ENCODE assay signal across 10 cellular contexts in the genomic region with DNA sequence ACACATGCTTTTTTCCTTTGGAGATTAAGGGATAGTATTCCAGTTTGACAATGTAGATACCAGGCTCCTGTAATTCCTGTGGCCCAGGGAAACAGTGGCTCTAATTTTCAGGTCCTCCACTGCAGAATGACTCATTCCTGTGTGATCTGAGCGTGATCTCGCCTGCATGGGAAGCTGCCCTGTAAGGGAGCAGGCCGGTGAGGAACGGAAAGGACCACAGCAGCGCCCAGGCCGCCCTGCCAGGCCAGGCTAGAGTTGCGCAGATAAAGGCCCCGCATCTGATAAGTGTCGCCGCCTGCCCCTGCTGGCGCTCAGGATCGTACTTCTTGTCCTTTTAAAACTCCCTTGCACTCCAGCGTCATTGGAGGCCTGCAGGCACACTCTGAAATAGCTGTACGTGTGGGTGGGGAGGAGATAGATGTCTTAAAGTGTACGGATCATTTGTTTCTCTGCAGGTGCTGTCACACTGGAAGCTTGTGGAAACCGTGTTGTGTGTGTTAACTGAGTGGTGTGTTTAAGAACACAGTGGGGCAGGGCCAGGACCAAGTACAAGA.
DNase-seq lines count a peak whose midpoint lies in the region; ATAC-seq, FAIRE-seq and TF ChIP-seq lines count a peak whose summit lies in the region.
"Had no signal": no experiment of that assay in that cellular context is flagged by ENCODE, and none has a peak within 500 bp of the region (broad histone marks: within the 10 kb centered on the region; RNA-seq: fewer than 3 reads in every experiment).

No MANE protein-coding gene starts in this region.

- peaks cover 31% of the 10 kb centered on the region for H3K4me1 Mint-ChIP-seq in CD8-positive, alpha-beta T cell (ENCODE audit: low read depth)

- H3K27me3 Mint-ChIP-seq in CD8-positive, alpha-beta T cell (ENCODE audit: low read depth): no peaks in the 10 kb centered on the region
- H3K27me3 Mint-ChIP-seq: activated CD4-positive, alpha-beta memory T cell treated with anti-CD3 and anti-CD28 coated beads for 36 hours; stimulated activated memory B cell treated with anti-CD40 and anti-IgM and Interleukin-4, amounts not matched to agents 10 μg/mL and 1 μg/mL and 100 μg/mL, for 72 hours had no signal

- H3K9me3 Mint-ChIP-seq in CD8-positive, alpha-beta T cell: no peaks in the 10 kb centered on the region
- H3K9me3 Mint-ChIP-seq: activated CD4-positive, alpha-beta memory T cell treated with anti-CD3 and anti-CD28 coated beads for 36 hours; stimulated activated memory B cell treated with anti-CD40 and anti-IgM and Interleukin-4, amounts not matched to agents 10 μg/mL and 1 μg/mL and 100 μg/mL, for 72 hours had no signal

- no peak overlapping the region for H3K9ac ChIP-seq in HepG2 (ENCODE audit: insufficient read depth, low read depth, low read length)

- TF ChIP-seq POLR2A in HepG2 (IDR thresholded peaks at IDR 0.05; ENCODE audit: insufficient read depth in 1 of 2, low read depth in 2 of 2, low read length in 2 of 2) (no peak), spleen (IDR thresholded peaks at IDR 0.05) (no peak)

- ATAC-seq in HepG2: no peak
- no peak for ATAC-seq in CD8-positive, alpha-beta T cell
- ATAC-seq: stimulated activated memory B cell treated with anti-CD40 and anti-IgM and Interleukin-4, amounts not matched to agents 10 μg/mL and 1 μg/mL and 100 μg/mL, for 72 hours had no signal

- TF ChIP-seq RAD21 in HepG2 (CRISPR knock-in tag; IDR thresholded peaks at IDR 0.05): no peak

- TF ChIP-seq EP300 in HepG2 (IDR thresholded peaks at IDR 0.05; ENCODE audit: low read depth in 2 of 2, low read length in 2 of 2) (no peak), HepG2 (CRISPR knock-in tag; IDR thresholded peaks at IDR 0.05; ENCODE audit: borderline replicate concordance) (no peak)

- H3K79me2 ChIP-seq in HepG2 (ENCODE audit: insufficient read depth, low read length): peaks cover 41% of the 10 kb centered on the region

- H3K27me3 ChIP-seq in HepG2 (ENCODE audit: control insufficient read depth in 1 of 2, insufficient read depth in 2 of 2, low read length in 2 of 2) (no peaks in the 10 kb centered on the region), thymus (ENCODE audit: control insufficient read depth, insufficient read depth) (no peaks in the 10 kb centered on the region), WERI-Rb-1 (ENCODE audit: insufficient read depth, low read depth, severe bottlenecking) (no peaks in the 10 kb centered on the region), spleen (replicated peaks in 1 of 7) (no peaks in the 10 kb centered on the region)
- H3K27me3 ChIP-seq in CD8-positive, alpha-beta T cell (ENCODE audit: insufficient read depth, low read length): no peaks in the 10 kb centered on the region

- H3K4me3 ChIP-seq in choroid plexus epithelial cell (ENCODE audit: low read depth, low read length) (no peak overlapping the region), HepG2 (replicated peaks in 1 of 3; ENCODE audit: insufficient read depth in 1 of 3, low read depth in 2 of 3, low read length in 3 of 3) (no peak overlapping the region), thymus (ENCODE audit: low read length) (no peak overlapping the region), WERI-Rb-1 (ENCODE audit: low read depth, low read length) (no peak overlapping the region), spleen (no peak overlapping the region)
- no peak overlapping the region for H3K4me3 ChIP-seq in CD8-positive, alpha-beta T cell (ENCODE audit: low read depth, low read length)

- no peak overlapping the region for H3K4me2 ChIP-seq in HepG2 (ENCODE audit: low read depth, low read length)

- FAIRE-seq in HepG2 (lab: Jason Lieb, UNC): no peak

- no peak overlapping the region for H2AFZ ChIP-seq in HepG2 (ENCODE audit: low read length)

- CTCF ChIA-PET in HepG2 (lab: Yijun Ruan, JAX; ENCODE audit: low intra/inter-chr PET ratio, low total read pairs): no interaction called here
- CTCF ChIA-PET in CD8-positive, alpha-beta T cell (lab: Charles Lee): interaction anchor here (2.4 kb wide), 1 partner anchor 16 kb away, joined by 11 read pairs; no protein-coding TSS in a partner anchor

- BruUV-seq in HepG2 (replicated peaks; lab: Mats Ljungman, UMichigan): no TSS peak

- H3K36me3 Mint-ChIP-seq in CD8-positive, alpha-beta T cell: peaks cover 44% of the 10 kb centered on the region

- intact Hi-C loops in HepG2 (cut with micrococcal nuclease; ENCODE audit: unreplicated experiment) (no loop called here), spleen (cut with DNase I; ENCODE audit: low total_unique reads) (no loop called here)
- intact Hi-C loops in CD8-positive, alpha-beta T cell (cut with DNase I, micrococcal nuclease): no loop called here

- DNase-seq in MV-4-11 (lab: John Stamatoyannopoulos, UW) (peak; percentile 35), choroid plexus epithelial cell (ENCODE audit: low read depth) (peak; percentile 91), HepG2 (ENCODE audit: low spot score) (peak; percentile 40), WERI-Rb-1 (no peak), SKM-1 treated with dmso at 0.1 percent for 144 hours (lab: John Stamatoyannopoulos, UW; ENCODE audit: unreplicated experiment) (no peak), spleen (no peak)
- DNase-seq in CD8-positive, alpha-beta T cell: no peak
- DNase-seq: activated CD4-positive, alpha-beta memory T cell treated with anti-CD3 and anti-CD28 coated beads for 36 hours had no signal

- H3K27ac ChIP-seq in HepG2 (ENCODE audit: extremely low read length, insufficient read depth, low read length): peak overlapping the region; percentile 15
- H3K27ac ChIP-seq in thymus (ENCODE audit: low read depth): peak overlapping the region; percentile 39
- H3K27ac ChIP-seq in WERI-Rb-1: no peak overlapping the region; the same call in 1 of the 2 replicates
- H3K27ac ChIP-seq in spleen: no peak overlapping the region
- H3K27ac ChIP-seq in CD8-positive, alpha-beta T cell (ENCODE audit: low read depth, low read length): no peak overlapping the region

- 95% methylated on average over 16 of the region's 16 CpGs for WGBS in HepG2 (ENCODE audit: low lambda C conversion rate)
- WGBS in thymus: 98% methylated on average over 16 of the region's 16 CpGs
- WGBS in spleen, 5 donors: 90 to 96% (median 93%) methylated on average over 11 to 16 of the region's 16 CpGs

- H3K9me3 ChIP-seq in HepG2 (ENCODE audit: low read length) (no peaks in the 10 kb centered on the region), thymus (ENCODE audit: control insufficient read depth) (peaks cover 1% of the 10 kb centered on the region), WERI-Rb-1 (ENCODE audit: severe bottlenecking) (no peaks in the 10 kb centered on the region), spleen (no peaks in the 10 kb centered on the region)
- H3K9me3 ChIP-seq in CD8-positive, alpha-beta T cell (ENCODE audit: low read length): no peaks in the 10 kb centered on the region

- H3K36me3 ChIP-seq in HepG2 (replicated peaks in 1 of 2; ENCODE audit: control insufficient read depth in 1 of 2, insufficient read depth in 2 of 2, low read length in 2 of 2) (peaks cover 43 to 78% of the 10 kb centered on the region in 2 experiments), thymus (ENCODE audit: control insufficient read depth, insufficient read depth) (peaks cover 21% of the 10 kb centered on the region), WERI-Rb-1 (peaks cover 7% of the 10 kb centered on the region), spleen (peaks cover 0 to 74% (median 8%) of the 10 kb centered on the region in 6 donors)
- no peaks in the 10 kb centered on the region for H3K36me3 ChIP-seq in CD8-positive, alpha-beta T cell (ENCODE audit: insufficient read depth, low read length)

- H3K4me3 Mint-ChIP-seq in CD8-positive, alpha-beta T cell: no peak overlapping the region
- H3K4me3 Mint-ChIP-seq: activated CD4-positive, alpha-beta memory T cell treated with anti-CD3 and anti-CD28 coated beads for 36 hours; stimulated activated memory B cell treated with anti-CD40 and anti-IgM and Interleukin-4, amounts not matched to agents 10 μg/mL and 1 μg/mL and 100 μg/mL, for 72 hours had no signal

- H3K27ac Mint-ChIP-seq in CD8-positive, alpha-beta T cell: no peak overlapping the region
- H3K27ac Mint-ChIP-seq: activated CD4-positive, alpha-beta memory T cell treated with anti-CD3 and anti-CD28 coated beads for 36 hours; stimulated activated memory B cell treated with anti-CD40 and anti-IgM and Interleukin-4, amounts not matched to agents 10 μg/mL and 1 μg/mL and 100 μg/mL, for 72 hours had no signal

- in situ Hi-C loops in HepG2 (cut with HindIII; ENCODE audit: extremely low pct_ligation_motif_present, low pct_unique_long_range_greater_than_20kb): no loop called here

- TF ChIP-seq CTCF in choroid plexus epithelial cell (conservative IDR thresholded peaks at IDR 0.05; ENCODE audit: low read depth, low read length) (no peak), HepG2 (CRISPR knock-in tag; IDR thresholded peaks at IDR 0.05) (no peak), WERI-Rb-1 (IDR thresholded peaks at IDR 0.05; ENCODE audit: low read depth, low read length) (no peak), spleen (IDR thresholded peaks at IDR 0.05 in 8 of 11, conservative IDR thresholded peaks at IDR 0.05 in 3 of 11) (no peak)
- no peak for TF ChIP-seq CTCF in CD8-positive, alpha-beta T cell (IDR thresholded peaks at IDR 0.05)

- H3K4me1 ChIP-seq in HepG2 (ENCODE audit: insufficient read depth, low read length) (peaks cover 96% of the 10 kb centered on the region), thymus (ENCODE audit: control insufficient read depth, insufficient read depth, low read length) (peaks cover 16% of the 10 kb centered on the region), spleen (peaks cover 0 to 24% (median 7%) of the 10 kb centered on the region in 6 donors)
- H3K4me1 ChIP-seq in CD8-positive, alpha-beta T cell (ENCODE audit: insufficient read depth, low read length): peaks cover 26% of the 10 kb centered on the region

- POLR2A ChIA-PET in HepG2 (lab: Yijun Ruan, JAX): interaction anchor here (0.7 to 4.0 kb wide), 5 partner anchors 13 to 57 kb away, joined by 3 to 65 read pairs (median 7); no protein-coding TSS in a partner anchor
- POLR2A ChIA-PET in CD8-positive, alpha-beta T cell (lab: Charles Lee): no interaction called here

- H4K20me1 ChIP-seq in HepG2 (ENCODE audit: insufficient read depth, low read length): no peaks in the 10 kb centered on the region

Comparison
In these comparisons a context has a peak if more than half of its experiments do, and no peak if none do; other contexts are left out.
1. DNase-seq: peak in MV-4-11 (single experiment), choroid plexus epithelial cell (single experiment) and HepG2 (single experiment); none in WERI-Rb-1 (single experiment), SKM-1 treated with dmso at 0.1 percent for 144 hours (single experiment), spleen (single experiment) and CD8-positive, alpha-beta T cell (0 of 7).
2. H3K27ac ChIP-seq: peak in HepG2 (single experiment) and thymus (single experiment); none in WERI-Rb-1 (single experiment), spleen (0 of 8) and CD8-positive, alpha-beta T cell (single experiment).